2 cellular contexts compared by ENCODE assay signal in the genomic region with DNA sequence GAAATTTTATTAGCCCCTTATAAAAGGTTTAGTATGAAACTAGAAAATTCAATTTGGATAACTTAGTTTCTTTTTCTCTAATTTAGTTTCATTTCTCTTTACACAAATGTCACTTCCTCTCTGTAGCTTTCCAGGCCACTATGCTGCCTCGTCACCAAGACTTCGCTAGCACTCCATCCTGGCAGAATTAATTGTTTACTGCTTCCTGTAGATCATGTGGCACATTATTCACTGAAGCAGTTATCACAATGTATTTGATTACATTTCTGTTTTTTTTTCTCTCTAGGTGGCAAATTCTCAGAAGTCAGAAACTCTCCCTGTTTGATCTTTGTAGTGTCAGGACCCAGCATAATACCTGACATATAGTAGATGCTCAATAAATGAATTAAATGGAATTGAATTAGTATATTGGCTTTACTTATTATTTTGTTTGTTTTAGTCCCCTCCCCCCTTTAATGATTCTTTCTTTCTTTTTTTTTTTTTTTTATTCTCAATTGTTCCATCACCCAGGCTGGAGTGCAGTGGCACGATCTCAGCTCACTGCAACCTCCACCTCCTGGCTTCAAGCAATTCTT.
TF ChIP-seq lines count a peak whose summit lies in the region.

No MANE protein-coding gene starts in this region.

TF ChIP-seq in liver, 16 proteins besides CTCF, POLR2A, EP300 and RAD21:
- TF ChIP-seq EGR1 (IDR thresholded peaks at IDR 0.05; ENCODE audit: low read depth in 2 of 2) (no peak), HNF4A (conservative IDR thresholded peaks at IDR 0.05) (no peak), RXRA (IDR thresholded peaks at IDR 0.05) (no peak), GABPA (IDR thresholded peaks at IDR 0.05 in 1 of 2, conservative IDR thresholded peaks at IDR 0.05 in 1 of 2) (peak in 1 of 2 donors; percentile 8), YY1 (IDR thresholded peaks at IDR 0.05) (no peak), REST (IDR thresholded peaks at IDR 0.05) (no peak)

TF ChIP-seq in HepG2, 621 proteins besides CTCF, POLR2A, EP300 and RAD21:
- TF ChIP-seq ZNF776 (CRISPR knock-in tag; IDR thresholded peaks at IDR 0.05) = no peak
- no peak for TF ChIP-seq ZNF75D (CRISPR knock-in tag; IDR thresholded peaks at IDR 0.05; ENCODE audit: borderline replicate concordance)
- no peak for TF ChIP-seq MEIS1 (CRISPR knock-in tag; IDR thresholded peaks at IDR 0.05; ENCODE audit: borderline replicate concordance)
- no peak for TF ChIP-seq MEF2D (CRISPR knock-in tag; IDR thresholded peaks at IDR 0.05)
- TF ChIP-seq NCOA2 (CRISPR knock-in tag; IDR thresholded peaks at IDR 0.05) = no peak
- TF ChIP-seq HOXA9 (CRISPR knock-in tag; IDR thresholded peaks at IDR 0.05; ENCODE audit: borderline replicate concordance) = no peak
